1 cellular context compared by ENCODE assay signal in the genomic region with DNA sequence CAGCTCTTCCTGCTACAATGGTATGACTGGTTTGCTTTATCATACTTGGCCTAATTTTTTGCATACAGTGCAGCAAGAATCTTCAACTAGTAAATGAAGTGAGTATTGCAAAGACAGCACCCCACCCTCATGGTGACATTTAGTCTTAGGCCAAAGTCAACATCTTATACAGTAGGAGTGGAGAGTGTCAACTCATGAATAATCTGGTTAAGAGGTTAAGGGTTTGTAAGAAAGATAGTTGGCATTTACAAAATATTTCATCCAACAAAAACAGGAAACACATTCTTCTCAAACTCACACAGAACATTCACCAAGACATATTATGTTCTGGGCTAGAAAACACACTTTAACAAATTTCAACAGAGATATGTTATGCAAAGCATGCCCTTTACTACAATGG.
A peak's percentile ranks its signal among the peaks of the same experiment; 100 is the strongest.
TF ChIP-seq lines count a peak whose summit lies in the region.

No MANE protein-coding gene starts in this region.

TF ChIP-seq in A549, 52 proteins besides CTCF, POLR2A, EP300 and RAD21 (continued from another document):
- TF ChIP-seq, protein P1, sequence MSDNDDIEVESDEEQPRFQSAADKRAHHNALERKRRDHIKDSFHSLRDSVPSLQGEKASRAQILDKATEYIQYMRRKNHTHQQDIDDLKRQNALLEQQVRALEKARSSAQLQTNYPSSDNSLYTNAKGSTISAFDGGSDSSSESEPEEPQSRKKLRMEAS (IDR thresholded peaks at IDR 0.05) = no peak; the same call in 1 of the 2 replicates
- TF ChIP-seq NR3C1 (IDR thresholded peaks at IDR 0.05) = no peak
- TF ChIP-seq HDAC2 (IDR thresholded peaks at IDR 0.05) = no peak
- no peak for TF ChIP-seq TFCP2L1 (CRISPR knock-in tag; IDR thresholded peaks at IDR 0.05)
- no peak for TF ChIP-seq RFX5 (IDR thresholded peaks at IDR 0.05)
- TF ChIP-seq, protein P2, sequence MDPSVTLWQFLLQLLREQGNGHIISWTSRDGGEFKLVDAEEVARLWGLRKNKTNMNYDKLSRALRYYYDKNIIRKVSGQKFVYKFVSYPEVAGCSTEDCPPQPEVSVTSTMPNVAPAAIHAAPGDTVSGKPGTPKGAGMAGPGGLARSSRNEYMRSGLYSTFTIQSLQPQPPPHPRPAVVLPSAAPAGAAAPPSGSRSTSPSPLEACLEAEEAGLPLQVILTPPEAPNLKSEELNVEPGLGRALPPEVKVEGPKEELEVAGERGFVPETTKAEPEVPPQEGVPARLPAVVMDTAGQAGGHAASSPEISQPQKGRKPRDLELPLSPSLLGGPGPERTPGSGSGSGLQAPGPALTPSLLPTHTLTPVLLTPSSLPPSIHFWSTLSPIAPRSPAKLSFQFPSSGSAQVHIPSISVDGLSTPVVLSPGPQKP (IDR thresholded peaks at IDR 0.05; ENCODE audit: low read depth, low read length) = no peak
- peak; percentile 4 to 23; a peak in 1 of 4 replicates for TF ChIP-seq CEBPB (IDR thresholded peaks at IDR 0.05)
- no peak for TF ChIP-seq EHF (CRISPR knock-in tag; IDR thresholded peaks at IDR 0.05)
- peak in 1 of 2 experiments; percentile 48; a peak in 2 of 5 replicates for TF ChIP-seq JUN (IDR thresholded peaks at IDR 0.05)
- no peak for TF ChIP-seq ESRRA (IDR thresholded peaks at IDR 0.05; ENCODE audit: borderline replicate concordance, low read length)
- TF ChIP-seq SREBF2 (IDR thresholded peaks at IDR 0.05) = no peak
- no peak for TF ChIP-seq FOXS1 (CRISPR knock-in tag; IDR thresholded peaks at IDR 0.05)
- TF ChIP-seq, protein P3, sequence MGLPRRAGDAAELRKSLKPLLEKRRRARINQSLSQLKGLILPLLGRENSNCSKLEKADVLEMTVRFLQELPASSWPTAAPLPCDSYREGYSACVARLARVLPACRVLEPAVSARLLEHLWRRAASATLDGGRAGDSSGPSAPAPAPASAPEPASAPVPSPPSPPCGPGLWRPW (IDR thresholded peaks at IDR 0.05) = no peak
- TF ChIP-seq ZSCAN20 (CRISPR knock-in tag; IDR thresholded peaks at IDR 0.05) = no peak
- no peak for TF ChIP-seq ZFP36 (IDR thresholded peaks at IDR 0.05; ENCODE audit: borderline replicate concordance, partially characterized antibody)
- TF ChIP-seq CBX2 (IDR thresholded peaks at IDR 0.05; ENCODE audit: borderline replicate concordance, low read depth) = no peak
- TF ChIP-seq JUNB (IDR thresholded peaks at IDR 0.05) = peak; percentile 34; the same call in 1 of the 2 replicates
- TF ChIP-seq, protein P4, sequence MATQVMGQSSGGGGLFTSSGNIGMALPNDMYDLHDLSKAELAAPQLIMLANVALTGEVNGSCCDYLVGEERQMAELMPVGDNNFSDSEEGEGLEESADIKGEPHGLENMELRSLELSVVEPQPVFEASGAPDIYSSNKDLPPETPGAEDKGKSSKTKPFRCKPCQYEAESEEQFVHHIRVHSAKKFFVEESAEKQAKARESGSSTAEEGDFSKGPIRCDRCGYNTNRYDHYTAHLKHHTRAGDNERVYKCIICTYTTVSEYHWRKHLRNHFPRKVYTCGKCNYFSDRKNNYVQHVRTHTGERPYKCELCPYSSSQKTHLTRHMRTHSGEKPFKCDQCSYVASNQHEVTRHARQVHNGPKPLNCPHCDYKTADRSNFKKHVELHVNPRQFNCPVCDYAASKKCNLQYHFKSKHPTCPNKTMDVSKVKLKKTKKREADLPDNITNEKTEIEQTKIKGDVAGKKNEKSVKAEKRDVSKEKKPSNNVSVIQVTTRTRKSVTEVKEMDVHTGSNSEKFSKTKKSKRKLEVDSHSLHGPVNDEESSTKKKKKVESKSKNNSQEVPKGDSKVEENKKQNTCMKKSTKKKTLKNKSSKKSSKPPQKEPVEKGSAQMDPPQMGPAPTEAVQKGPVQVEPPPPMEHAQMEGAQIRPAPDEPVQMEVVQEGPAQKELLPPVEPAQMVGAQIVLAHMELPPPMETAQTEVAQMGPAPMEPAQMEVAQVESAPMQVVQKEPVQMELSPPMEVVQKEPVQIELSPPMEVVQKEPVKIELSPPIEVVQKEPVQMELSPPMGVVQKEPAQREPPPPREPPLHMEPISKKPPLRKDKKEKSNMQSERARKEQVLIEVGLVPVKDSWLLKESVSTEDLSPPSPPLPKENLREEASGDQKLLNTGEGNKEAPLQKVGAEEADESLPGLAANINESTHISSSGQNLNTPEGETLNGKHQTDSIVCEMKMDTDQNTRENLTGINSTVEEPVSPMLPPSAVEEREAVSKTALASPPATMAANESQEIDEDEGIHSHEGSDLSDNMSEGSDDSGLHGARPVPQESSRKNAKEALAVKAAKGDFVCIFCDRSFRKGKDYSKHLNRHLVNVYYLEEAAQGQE (IDR thresholded peaks at IDR 0.05) = no peak
- TF ChIP-seq HOXA7 (CRISPR knock-in tag; IDR thresholded peaks at IDR 0.05) = no peak
- TF ChIP-seq HOXB13 (CRISPR knock-in tag; IDR thresholded peaks at IDR 0.05; ENCODE audit: low read depth) = no peak
- TF ChIP-seq, protein P5, sequence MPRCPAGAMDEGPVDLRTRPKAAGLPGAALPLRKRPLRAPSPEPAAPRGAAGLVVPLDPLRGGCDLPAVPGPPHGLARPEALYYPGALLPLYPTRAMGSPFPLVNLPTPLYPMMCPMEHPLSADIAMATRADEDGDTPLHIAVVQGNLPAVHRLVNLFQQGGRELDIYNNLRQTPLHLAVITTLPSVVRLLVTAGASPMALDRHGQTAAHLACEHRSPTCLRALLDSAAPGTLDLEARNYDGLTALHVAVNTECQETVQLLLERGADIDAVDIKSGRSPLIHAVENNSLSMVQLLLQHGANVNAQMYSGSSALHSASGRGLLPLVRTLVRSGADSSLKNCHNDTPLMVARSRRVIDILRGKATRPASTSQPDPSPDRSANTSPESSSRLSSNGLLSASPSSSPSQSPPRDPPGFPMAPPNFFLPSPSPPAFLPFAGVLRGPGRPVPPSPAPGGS (IDR thresholded peaks at IDR 0.05) = no peak
- TF ChIP-seq FOSL2 (IDR thresholded peaks at IDR 0.05) = no peak
- TF ChIP-seq FOSL2 (CRISPR knock-in tag; IDR thresholded peaks at IDR 0.05) = peak; percentile 34; the same call in 1 of the 2 replicates
- TF ChIP-seq, protein P6, sequence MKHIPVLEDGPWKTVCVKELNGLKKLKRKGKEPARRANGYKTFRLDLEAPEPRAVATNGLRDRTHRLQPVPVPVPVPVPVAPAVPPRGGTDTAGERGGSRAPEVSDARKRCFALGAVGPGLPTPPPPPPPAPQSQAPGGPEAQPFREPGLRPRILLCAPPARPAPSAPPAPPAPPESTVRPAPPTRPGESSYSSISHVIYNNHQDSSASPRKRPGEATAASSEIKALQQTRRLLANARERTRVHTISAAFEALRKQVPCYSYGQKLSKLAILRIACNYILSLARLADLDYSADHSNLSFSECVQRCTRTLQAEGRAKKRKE (CRISPR knock-in tag; IDR thresholded peaks at IDR 0.05; ENCODE audit: low read depth) = no peak
- TF ChIP-seq NFE2L2 (conservative IDR thresholded peaks at IDR 0.05; ENCODE audit: low read length) = no peak
